ENCODE assay signal across 16 cellular contexts in genomic region chr18:2884706-2885285, GRCh38. TPM values are rescaled to one million over a fixed set of nuclear protein-coding genes. Genes with fewer than 3 reads are reported as not detected.
DNase-seq lines count a peak whose midpoint lies in the region; ATAC-seq and TF ChIP-seq lines count a peak whose summit lies in the region.
"Had no signal": no experiment of that assay in that cellular context is flagged by ENCODE, and none has a peak within 500 bp of the region (broad histone marks: within the 10 kb centered on the region; RNA-seq: fewer than 3 reads in every experiment).

No MANE protein-coding gene starts in this region.

- H3K4me2 ChIP-seq in GM23338, result no peak overlapping the region

- no peaks in the 10 kb centered on the region; the same call in 1 of the 2 replicates for H3K4me1 ChIP-seq in GM23338 (ENCODE audit: insufficient read depth)

- no peak for ATAC-seq in GM23338
- no peak for ATAC-seq in stimulated activated effector memory CD8-positive, alpha-beta T cell treated with anti-CD3 and anti-CD28 coated beads, Interleukin-12 subunit alpha, Interleukin-12 subunit beta, amount 100 ng/mL, for 72 hours
- no peak for ATAC-seq in GM21825 (IDR thresholded peaks at IDR 0.05; ENCODE audit: unreplicated experiment)
- ATAC-seq: SK-N-SH treated with all-trans-retinoic acid at 6 μM for 48 hours had no signal

- peak overlapping the region in 5 of 7 donors; percentile 38 to 80 (median 50) for H3K27ac Mint-ChIP-seq in CD14-positive monocyte
- H3K27ac Mint-ChIP-seq in GM23338, result no peak overlapping the region
- peak overlapping the region; percentile 93 for H3K27ac Mint-ChIP-seq in stimulated activated effector memory CD8-positive, alpha-beta T cell treated with anti-CD3 and anti-CD28 coated beads, Interleukin-12 subunit alpha, Interleukin-12 subunit beta, amount 100 ng/mL, for 72 hours

- no peak overlapping the region for H3K4me3 ChIP-seq in GM23338

- no peaks in the 10 kb centered on the region for H3K36me3 ChIP-seq in GM23338 (ENCODE audit: insufficient read depth)

- TF ChIP-seq CTCF in CD14-positive monocyte (IDR thresholded peaks at IDR 0.05) (no peak), GM23338 (conservative IDR thresholded peaks at IDR 0.05; ENCODE audit: low read depth in 2 of 2) (no peak)

- H3K27me3 ChIP-seq in GM23338 (ENCODE audit: insufficient read depth), result no peaks in the 10 kb centered on the region

- no peak overlapping the region for H3K4me3 Mint-ChIP-seq in CD14-positive monocyte
- no peak overlapping the region for H3K4me3 Mint-ChIP-seq in GM23338
- H3K4me3 Mint-ChIP-seq in stimulated activated effector memory CD8-positive, alpha-beta T cell treated with anti-CD3 and anti-CD28 coated beads, Interleukin-12 subunit alpha, Interleukin-12 subunit beta, amount 100 ng/mL, for 72 hours, result no peak overlapping the region
- H3K4me3 Mint-ChIP-seq: H9 had no signal

- H3K4me1 Mint-ChIP-seq in CD14-positive monocyte, result peaks cover 53% of the 10 kb centered on the region
- H3K4me1 Mint-ChIP-seq in GM23338, result peaks cover 10% of the 10 kb centered on the region
- peaks cover 31% of the 10 kb centered on the region for H3K4me1 Mint-ChIP-seq in stimulated activated effector memory CD8-positive, alpha-beta T cell treated with anti-CD3 and anti-CD28 coated beads, Interleukin-12 subunit alpha, Interleukin-12 subunit beta, amount 100 ng/mL, for 72 hours

- peaks cover 47 to 85% of the 10 kb centered on the region in 2 donors for H3K36me3 Mint-ChIP-seq in CD14-positive monocyte
- H3K36me3 Mint-ChIP-seq in GM23338 (ENCODE audit: low read depth), result no peaks in the 10 kb centered on the region
- H3K36me3 Mint-ChIP-seq in stimulated activated effector memory CD8-positive, alpha-beta T cell treated with anti-CD3 and anti-CD28 coated beads, Interleukin-12 subunit alpha, Interleukin-12 subunit beta, amount 100 ng/mL, for 72 hours, result no peaks in the 10 kb centered on the region

- no peaks in the 10 kb centered on the region for H3F3A ChIP-seq in GM23338 (replicated peaks; ENCODE audit: low read depth)

- DNase-seq in CD14-positive monocyte (ENCODE audit: low spot score), result no peak
- no peak for DNase-seq in GM23338 (ENCODE audit: low spot score)
- DNase-seq in islet precursor cell, result peak; percentile 38
- DNase-seq in stimulated activated effector memory CD8-positive, alpha-beta T cell treated with anti-CD3 and anti-CD28 coated beads, Interleukin-12 subunit alpha, Interleukin-12 subunit beta, amount 100 ng/mL, for 72 hours (ENCODE audit: low spot score in 2 of 2), result no peak
- DNase-seq in SW480 (ENCODE audit: low spot score), result no peak
- DNase-seq in DMS79 (lab: John Stamatoyannopoulos, UW), result no peak
- DNase-seq: CD8-positive, alpha-beta memory T cell; DMS 273 treated with DMSO at 0.1 percent for 48 hours; H9; NCI-H1105 treated with DMSO at 0.1 percent for 48 hours; NCI-H187; NCI-H526 treated with DMSO at 0.1 percent for 48 hours; NK-92 treated with Interleukin-12 subunit alpha and Interleukin-12 subunit beta, amount 100 ng/mL, for 24 hours; SHP77 treated with DMSO at 0.1 percent for 48 hours had no signal

- no peaks in the 10 kb centered on the region for H3K9me2 ChIP-seq in GM23338 (ENCODE audit: insufficient read depth)

- no peaks in the 10 kb centered on the region for H3K79me2 ChIP-seq in GM23338 (replicated peaks; ENCODE audit: insufficient read depth)

- intact Hi-C loops in CD14-positive monocyte (cut with micrococcal nuclease), result no loop called here

- H4K20me1 ChIP-seq in GM23338 (replicated peaks; ENCODE audit: insufficient read depth), result no peaks in the 10 kb centered on the region

- H3K27me3 Mint-ChIP-seq in CD14-positive monocyte (ENCODE audit: low read depth in 3 of 3), result no peaks in the 10 kb centered on the region
- peaks cover 8% of the 10 kb centered on the region for H3K27me3 Mint-ChIP-seq in GM23338 (ENCODE audit: insufficient read depth, low read depth, poor library complexity)
- H3K27me3 Mint-ChIP-seq: CD8-positive, alpha-beta memory T cell had no signal

- H2AFZ ChIP-seq in GM23338, result peak overlapping the region; percentile 52; the same call in 1 of the 2 replicates

- H3K9me3 Mint-ChIP-seq in CD14-positive monocyte, result peaks cover 0 to 9% (median 5%) of the 10 kb centered on the region in 7 donors
- peaks cover 8% of the 10 kb centered on the region for H3K9me3 Mint-ChIP-seq in GM23338
- H3K9me3 Mint-ChIP-seq in stimulated activated effector memory CD8-positive, alpha-beta T cell treated with anti-CD3 and anti-CD28 coated beads, Interleukin-12 subunit alpha, Interleukin-12 subunit beta, amount 100 ng/mL, for 72 hours, result peaks cover 9% of the 10 kb centered on the region

- H3K27ac ChIP-seq in GM23338 (ENCODE audit: low read depth), result no peak overlapping the region

TF ChIP-seq in GM23338, 12 proteins besides CTCF, POLR2A, EP300 and RAD21 (continues in another document):
- TF ChIP-seq JUNB (IDR thresholded peaks at IDR 0.05; ENCODE audit: unreplicated experiment) (no peak), ZNF114 (CRISPR knock-in tag; IDR thresholded peaks at IDR 0.05) (no peak), EZH2phosphoT487 (IDR thresholded peaks at IDR 0.05; ENCODE audit: unreplicated experiment) (no peak), EZH2 (IDR thresholded peaks at IDR 0.05; ENCODE audit: low read depth, unreplicated experiment) (no peak), REST (IDR thresholded peaks at IDR 0.05; ENCODE audit: unreplicated experiment) (no peak)

RNA-seq across cellular contexts. Expression of gene EMILIN2, which starts 38.0 kb away (rescaled TPM):
- polyA plus RNA-seq in CD14-positive monocyte, result 10 to 100 TPM; 30.5 to 33.8 TPM
- total RNA-seq in GM23338 (2014; rRNA removed; shearing (Covaris generic)), result 7.1 and 11.6 TPM in 2 replicates
- 3.0 and 3.7 TPM in 2 replicates for polyA plus RNA-seq in GM23338 (2016; fragmentation: Nextera tagmentation; extraction: Ambion mirVana)
